In the genomic region with DNA sequence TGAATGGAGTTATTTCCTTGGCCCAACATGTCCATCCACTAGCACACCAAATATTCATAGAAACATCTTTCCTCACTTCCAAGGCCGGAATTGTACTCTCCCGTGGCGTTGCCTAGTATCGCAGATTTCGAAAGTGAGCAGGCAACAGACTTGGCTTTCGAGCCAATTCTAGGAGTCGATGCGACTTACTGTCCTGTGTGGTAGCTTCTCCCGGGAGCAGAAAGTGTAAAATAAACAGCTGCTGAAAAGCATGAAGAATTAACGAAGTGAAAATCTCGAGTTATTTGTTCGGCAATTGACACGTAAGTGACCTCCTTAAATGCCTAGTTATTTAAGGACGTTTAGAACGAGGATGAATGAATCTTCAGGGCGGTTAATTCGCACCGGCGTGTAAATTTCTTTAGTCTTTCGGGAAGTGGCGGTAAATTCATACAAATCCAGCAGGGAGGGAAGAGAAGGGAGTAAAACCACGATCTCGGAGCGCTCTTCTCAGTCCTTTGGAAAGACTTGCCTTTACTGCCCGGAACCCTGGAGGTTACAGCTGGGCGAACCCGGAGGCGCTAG, we compare ENCODE assay signal across 8 cellular contexts. TPM values are rescaled to one million over a fixed set of nuclear protein-coding genes. Genes with fewer than 3 reads are reported as not detected.
DNase-seq lines count a peak whose midpoint lies in the region; ATAC-seq, FAIRE-seq and TF ChIP-seq lines count a peak whose summit lies in the region.

No MANE protein-coding gene starts in this region.

- no peaks in the 10 kb centered on the region for H3K9me3 ChIP-seq in neural progenitor cell (ENCODE audit: low read depth)

- FAIRE-seq in frontal cortex (lab: Jason Lieb, UNC): no peak

- no peaks in the 10 kb centered on the region for H3K9me3 Mint-ChIP-seq in activated T-helper 1 cell treated with anti-CD3 and anti-CD28 coated beads, Interleukin-12 subunit alpha, Interleukin-12 subunit beta, Interleukin-2, Interleukin-4 antibody, amounts not matched to agents 30 ng/mL and 10 ng/mL and 1 ng/mL, durations not matched to agents 14 hours and 24 hours and 36 hours
- no peaks in the 10 kb centered on the region for H3K9me3 Mint-ChIP-seq in neural progenitor cell

- H3F3A ChIP-seq in neural progenitor cell (ENCODE audit: low read depth): peaks cover 3% of the 10 kb centered on the region

- DNase-seq in NCI-H2227 (lab: John Stamatoyannopoulos, UW; ENCODE audit: unreplicated experiment) (peak; percentile 41), NCI-H2227 treated with DMSO at 0.1 percent for 48 hours (lab: John Stamatoyannopoulos, UW) (no peak), LHCN-M2 (ENCODE audit: low read depth) (peak; percentile 73), frontal cortex (ENCODE audit: low spot score in 2 of 2) (peak; percentile 38 to 41), neural progenitor cell (ENCODE audit: low spot score) (peak; percentile 39), RPMI8226 (no peak)
- peak; percentile 6 for DNase-seq in activated T-helper 1 cell treated with anti-CD3 and anti-CD28 coated beads, Interleukin-12 subunit alpha, Interleukin-12 subunit beta, Interleukin-2, Interleukin-4 antibody, amounts not matched to agents 30 ng/mL and 10 ng/mL and 1 ng/mL, durations not matched to agents 14 hours and 24 hours and 36 hours (ENCODE audit: low spot score)

- no peak for ATAC-seq in GM19467 (IDR thresholded peaks at IDR 0.05; ENCODE audit: unreplicated experiment)

- intact Hi-C loops in activated T-helper 1 cell treated with anti-CD3 and anti-CD28 coated beads, Interleukin-12 subunit alpha, Interleukin-12 subunit beta, Interleukin-2, Interleukin-4 antibody, amounts not matched to agents 30 ng/mL and 10 ng/mL and 1 ng/mL, durations not matched to agents 14 hours and 24 hours and 36 hours (cut with micrococcal nuclease): loop anchor here (1.0 to 5.0 kb wide), 6 partner anchors 135 to 862 kb away; a partner anchor contains a TSS

- H3K79me2 ChIP-seq in neural progenitor cell (ENCODE audit: low read depth): peaks cover 43% of the 10 kb centered on the region

- TF ChIP-seq CTCF in neural progenitor cell (IDR thresholded peaks at IDR 0.05): no peak

- peak overlapping the region; percentile 97 for H2AFZ ChIP-seq in neural progenitor cell (replicated peaks)

- no peak overlapping the region for H3K27ac ChIP-seq in neural progenitor cell

- H3K4me3 Mint-ChIP-seq in activated T-helper 1 cell treated with anti-CD3 and anti-CD28 coated beads, Interleukin-12 subunit alpha, Interleukin-12 subunit beta, Interleukin-2, Interleukin-4 antibody, amounts not matched to agents 30 ng/mL and 10 ng/mL and 1 ng/mL, durations not matched to agents 14 hours and 24 hours and 36 hours: peak overlapping the region; percentile 89
- peak overlapping the region; percentile 90 for H3K4me3 Mint-ChIP-seq in neural progenitor cell

- H3K9ac ChIP-seq in neural progenitor cell: peak overlapping the region; percentile 2

- peaks cover 35% of the 10 kb centered on the region for H3K4me1 Mint-ChIP-seq in activated T-helper 1 cell treated with anti-CD3 and anti-CD28 coated beads, Interleukin-12 subunit alpha, Interleukin-12 subunit beta, Interleukin-2, Interleukin-4 antibody, amounts not matched to agents 30 ng/mL and 10 ng/mL and 1 ng/mL, durations not matched to agents 14 hours and 24 hours and 36 hours (ENCODE audit: low read depth)
- peaks cover 32% of the 10 kb centered on the region for H3K4me1 Mint-ChIP-seq in neural progenitor cell

- peak overlapping the region; percentile 93 for H3K4me3 ChIP-seq in neural progenitor cell

- peaks cover 44% of the 10 kb centered on the region for H3K4me1 ChIP-seq in neural progenitor cell

- H3K36me3 ChIP-seq in neural progenitor cell: no peaks in the 10 kb centered on the region

- peak overlapping the region; percentile 97 for H3K4me2 ChIP-seq in neural progenitor cell

- H3K27me3 ChIP-seq in neural progenitor cell: peaks cover 18% of the 10 kb centered on the region

- H3K27me3 Mint-ChIP-seq in activated T-helper 1 cell treated with anti-CD3 and anti-CD28 coated beads, Interleukin-12 subunit alpha, Interleukin-12 subunit beta, Interleukin-2, Interleukin-4 antibody, amounts not matched to agents 30 ng/mL and 10 ng/mL and 1 ng/mL, durations not matched to agents 14 hours and 24 hours and 36 hours (ENCODE audit: insufficient read depth): peaks cover 37% of the 10 kb centered on the region
- peaks cover 4% of the 10 kb centered on the region for H3K27me3 Mint-ChIP-seq in neural progenitor cell (ENCODE audit: insufficient read depth, low read depth)

- H3K27ac Mint-ChIP-seq in activated T-helper 1 cell treated with anti-CD3 and anti-CD28 coated beads, Interleukin-12 subunit alpha, Interleukin-12 subunit beta, Interleukin-2, Interleukin-4 antibody, amounts not matched to agents 30 ng/mL and 10 ng/mL and 1 ng/mL, durations not matched to agents 14 hours and 24 hours and 36 hours: peak overlapping the region; percentile 76
- peak overlapping the region; percentile 5 for H3K27ac Mint-ChIP-seq in neural progenitor cell

- H3K36me3 Mint-ChIP-seq in activated T-helper 1 cell treated with anti-CD3 and anti-CD28 coated beads, Interleukin-12 subunit alpha, Interleukin-12 subunit beta, Interleukin-2, Interleukin-4 antibody, amounts not matched to agents 30 ng/mL and 10 ng/mL and 1 ng/mL, durations not matched to agents 14 hours and 24 hours and 36 hours (ENCODE audit: low read depth): peaks cover 5% of the 10 kb centered on the region
- H3K36me3 Mint-ChIP-seq in neural progenitor cell: no peaks in the 10 kb centered on the region

- peaks cover 29% of the 10 kb centered on the region for H4K20me1 ChIP-seq in neural progenitor cell (ENCODE audit: low read depth)

RNA-seq across cellular contexts. Expression of a gene that starts 0.4 kb away (rescaled TPM):
- total RNA-seq in LHCN-M2 (2014; rRNA removed) (8.2 and 11.9 TPM in 2 replicates), frontal cortex (15.5 TPM), neural progenitor cell (ENCODE audit: low replicate concordance) (23.4 and 30.0 TPM in 2 replicates)
- 1.2 TPM for polyA plus RNA-seq in LHCN-M2 (2012)
- 3.3 and 3.7 TPM in 2 replicates for total RNA-seq in activated T-helper 1 cell treated with anti-CD3 and anti-CD28 coated beads, Interleukin-12 subunit alpha, Interleukin-12 subunit beta, Interleukin-2, Interleukin-4 antibody, amounts not matched to agents 30 ng/mL and 10 ng/mL and 1 ng/mL, durations not matched to agents 14 hours and 24 hours and 36 hours

Comparison
In these comparisons a context has a peak if more than half of its experiments do, and no peak if none do; other contexts are left out.
1. DNase-seq: peak in NCI-H2227 (single experiment), LHCN-M2 (single experiment), activated T-helper 1 cell treated with anti-CD3 and anti-CD28 coated beads, Interleukin-12 subunit alpha, Interleukin-12 subunit beta, Interleukin-2, Interleukin-4 antibody, amounts not matched to agents 30 ng/mL and 10 ng/mL and 1 ng/mL, durations not matched to agents 14 hours and 24 hours and 36 hours (single experiment), frontal cortex (2 of 2) and neural progenitor cell (single experiment); none in NCI-H2227 treated with DMSO at 0.1 percent for 48 hours (single experiment) and RPMI8226 (single experiment).